In the genomic region with DNA sequence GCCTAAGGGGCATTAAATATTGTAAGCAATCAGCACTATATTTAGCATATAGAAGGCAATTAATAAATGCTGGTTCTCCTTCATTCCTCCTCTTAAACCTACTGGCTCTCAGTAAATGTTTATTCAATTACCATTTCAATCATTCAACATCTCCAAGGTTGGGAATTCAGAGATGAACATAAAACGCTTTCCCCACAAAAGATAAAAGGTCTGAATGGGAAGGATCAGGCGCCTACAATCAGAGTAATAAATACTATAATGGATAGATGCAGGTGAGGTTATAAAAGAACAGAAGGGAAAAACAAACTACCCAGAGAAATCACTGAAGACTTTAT, we compare ENCODE assay signal across 8 cellular contexts. TPM values are rescaled to one million over a fixed set of nuclear protein-coding genes. Genes with fewer than 3 reads are reported as not detected.
A peak's percentile ranks its signal among the peaks of the same experiment; 100 is the strongest.
DNase-seq lines count a peak whose midpoint lies in the region; ATAC-seq and TF ChIP-seq lines count a peak whose summit lies in the region.

No MANE protein-coding gene starts in this region.

- H3K9me3 ChIP-seq in ES-I3 (ENCODE audit: control insufficient read depth, insufficient read depth, low read length): no peaks in the 10 kb centered on the region
- no peaks in the 10 kb centered on the region for H3K9me3 ChIP-seq in SU-DHL-6 (ENCODE audit: insufficient read depth, low read length)
- H3K9me3 ChIP-seq in fibroblast of lung (ENCODE audit: control insufficient read depth, insufficient read depth, low read depth, low read length): no peaks in the 10 kb centered on the region

- peaks cover 15% of the 10 kb centered on the region; the same call in 1 of the 2 replicates for H4K20me1 ChIP-seq in SU-DHL-6 (ENCODE audit: low read depth, low read length)
- no peaks in the 10 kb centered on the region for H4K20me1 ChIP-seq in fibroblast of lung (ENCODE audit: control insufficient read depth, extremely low read depth, insufficient read depth, low read length)

- H3K9me2 ChIP-seq in SU-DHL-6 (replicated peaks; ENCODE audit: insufficient read depth, low read length): no peaks in the 10 kb centered on the region

- H3K79me2 ChIP-seq in SU-DHL-6 (ENCODE audit: insufficient read depth, low read length): peaks cover 43% of the 10 kb centered on the region
- peaks cover 25% of the 10 kb centered on the region for H3K79me2 ChIP-seq in fibroblast of lung (ENCODE audit: control insufficient read depth, insufficient read depth, low read length)

- ATAC-seq in HG03342 (IDR thresholded peaks at IDR 0.05; ENCODE audit: unreplicated experiment) (no peak), GM18505 (IDR thresholded peaks at IDR 0.05; ENCODE audit: unreplicated experiment) (no peak), GM18909 (IDR thresholded peaks at IDR 0.05; ENCODE audit: poor library complexity, unreplicated experiment) (no peak)

- no peaks in the 10 kb centered on the region for H3K27me3 ChIP-seq in SU-DHL-6 (ENCODE audit: low read length)
- H3K27me3 ChIP-seq in fibroblast of lung (ENCODE audit: control insufficient read depth, insufficient read depth, low read length): no peaks in the 10 kb centered on the region

- 0 out of 2 replicates have a peak, but pooled peaks cover 3% of the 10 kb centered on the region for H3K4me1 ChIP-seq in ES-I3 (ENCODE audit: insufficient read depth, low read length)
- peaks cover 7% of the 10 kb centered on the region for H3K4me1 ChIP-seq in fibroblast of lung (ENCODE audit: control insufficient read depth, extremely low read depth, insufficient read depth, low read length)

- no peak for DNase-seq in fibroblast of lung (ENCODE audit: low read depth in 2 of 2)
- DNase-seq in retinal pigment epithelial cell (ENCODE audit: low read depth): no peak
- DNase-seq in mesenteric fat pad (ENCODE audit: low spot score): no peak

- H3K4me3 ChIP-seq in SU-DHL-6 (ENCODE audit: insufficient read depth, low read length, poor library complexity, severe bottlenecking) (peak overlapping the region; percentile 84), fibroblast of lung (replicated peaks in 1 of 4; ENCODE audit: control extremely low read depth in 1 of 4, insufficient read depth in 1 of 4, low read depth in 3 of 4, low read length in 4 of 4) (peak overlapping the region; percentile 59 to 90 (median 82)), retinal pigment epithelial cell (ENCODE audit: low read length) (peak overlapping the region; percentile 92)

- H3K4me2 ChIP-seq in SU-DHL-6 (ENCODE audit: low read depth, low read length, poor library complexity, severe bottlenecking) (peak overlapping the region; percentile 81), fibroblast of lung (ENCODE audit: extremely low read depth, insufficient read depth, low read length) (peak overlapping the region; percentile 84)

- peak overlapping the region; percentile 9; the same call in 1 of the 2 replicates for H3K27ac ChIP-seq in SU-DHL-6 (ENCODE audit: low read depth, low read length)
- peak overlapping the region; percentile 96 for H3K27ac ChIP-seq in fibroblast of lung (ENCODE audit: insufficient read depth, low read length)

- H3F3A ChIP-seq in SU-DHL-6 (ENCODE audit: insufficient read depth): peaks cover 16% of the 10 kb centered on the region

- TF ChIP-seq CTCF in SU-DHL-6 (IDR thresholded peaks at IDR 0.05; ENCODE audit: insufficient read depth, low read length, poor library complexity, severe bottlenecking) (no peak), fibroblast of lung (conservative IDR thresholded peaks at IDR 0.05 in 1 of 2, IDR thresholded peaks at IDR 0.05 in 1 of 2; ENCODE audit: low read depth in 1 of 2, low read length in 2 of 2) (no peak), retinal pigment epithelial cell (conservative IDR thresholded peaks at IDR 0.05; ENCODE audit: low read depth, low read length) (no peak)

- peak overlapping the region; percentile 88; the same call in 1 of the 2 replicates for H3K9ac ChIP-seq in ES-I3 (ENCODE audit: low read depth, low read length)
- H3K9ac ChIP-seq in SU-DHL-6 (ENCODE audit: low read length): peak overlapping the region; percentile 79
- H3K9ac ChIP-seq in fibroblast of lung (ENCODE audit: insufficient read depth, low read length): peak overlapping the region; percentile 97

- peaks cover 7% of the 10 kb centered on the region; the same call in 1 of the 2 replicates for H3K36me3 ChIP-seq in ES-I3 (ENCODE audit: insufficient read depth, low read length)
- peaks cover 9% of the 10 kb centered on the region; the same call in 1 of the 2 replicates for H3K36me3 ChIP-seq in SU-DHL-6 (ENCODE audit: low read length)
- H3K36me3 ChIP-seq in fibroblast of lung (ENCODE audit: control insufficient read depth, insufficient read depth, low read length): no peaks in the 10 kb centered on the region

- H2AFZ ChIP-seq in SU-DHL-6 (ENCODE audit: low read depth, low read length, severe bottlenecking): peak overlapping the region; percentile 69
- H2AFZ ChIP-seq in fibroblast of lung (ENCODE audit: low read length): peak overlapping the region; percentile 86

- TF ChIP-seq POLR2A in GM18505 (IDR thresholded peaks at IDR 0.05; ENCODE audit: borderline replicate concordance, extremely low read depth, insufficient read depth, insufficient read length): no peak

RNA-seq across cellular contexts. Expression of a gene that starts 0.4 kb away (rescaled TPM):
- total RNA-seq in fibroblast of lung: 6.9 and 7.8 TPM in 2 replicates
- 11.8 and 14.5 TPM in 2 replicates for polyA plus RNA-seq in fibroblast of lung
- polyA plus RNA-seq in fibroblast of lung (2012): 10.7 and 15.4 TPM in 2 replicates
- 4.4 and 7.1 TPM in 2 replicates for polyA minus RNA-seq in fibroblast of lung (ENCODE audit: low replicate concordance)
- total RNA-seq in mesenteric fat pad: 9.7 TPM

RNA-seq across cellular contexts. Expression of a gene that starts 21.0 kb away (rescaled TPM):
- total RNA-seq in fibroblast of lung (34.5 and 34.7 TPM in 2 replicates), mesenteric fat pad (36.4 TPM)
- 30.8 and 32.4 TPM in 2 replicates for polyA plus RNA-seq in fibroblast of lung
- 36.0 and 39.0 TPM in 2 replicates for polyA plus RNA-seq in fibroblast of lung (2012)
- polyA minus RNA-seq in fibroblast of lung (ENCODE audit: low replicate concordance): 5.8 and 6.6 TPM in 2 replicates

RNA-seq across cellular contexts. Expression of a gene that starts 22.1 kb away (rescaled TPM):
- total RNA-seq in fibroblast of lung (55.5 and 63.2 TPM in 2 replicates), mesenteric fat pad (42.1 TPM)
- polyA plus RNA-seq in fibroblast of lung: 70.0 and 73.3 TPM in 2 replicates
- 49.5 and 51.0 TPM in 2 replicates for polyA plus RNA-seq in fibroblast of lung (2012)
- 2.1 and 4.5 TPM in 2 replicates for polyA minus RNA-seq in fibroblast of lung (ENCODE audit: low replicate concordance)

RNA-seq across cellular contexts. Expression of a gene that starts 43.5 kb away (rescaled TPM):
- total RNA-seq in fibroblast of lung: 7.2 and 36.5 TPM in 2 replicates
- 45.2 and 51.6 TPM in 2 replicates for polyA plus RNA-seq in fibroblast of lung
- polyA plus RNA-seq in fibroblast of lung (2012): 44.9 and 62.5 TPM in 2 replicates
- 69.9 and 98.4 TPM in 2 replicates for polyA minus RNA-seq in fibroblast of lung (ENCODE audit: low replicate concordance)
- not detected for total RNA-seq in mesenteric fat pad
